1 cellular context compared by ENCODE assay signal in the genomic region with DNA sequence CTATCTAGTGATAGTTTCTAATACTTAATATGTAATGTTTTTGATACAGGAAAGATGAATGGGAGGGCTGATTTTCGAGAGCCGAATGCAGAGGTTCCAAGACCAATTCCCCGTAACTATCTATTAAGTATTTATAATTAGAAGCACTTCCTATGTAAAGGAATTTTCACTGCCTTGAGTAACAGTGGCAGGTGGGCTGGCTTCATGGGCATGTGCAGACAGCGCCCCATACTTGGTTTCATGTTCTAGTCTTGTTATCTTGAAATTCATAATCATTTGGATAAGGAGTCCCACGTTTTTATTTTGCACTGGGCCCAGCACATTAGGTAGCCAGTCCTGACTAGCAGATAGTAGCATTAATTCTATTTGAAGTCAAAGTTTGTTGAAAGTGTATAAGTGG.
TF ChIP-seq lines count a peak whose summit lies in the region.

No MANE protein-coding gene starts in this region.

TF ChIP-seq in HepG2, 621 proteins besides CTCF, POLR2A, EP300 and RAD21:
- TF ChIP-seq KLF11 (CRISPR knock-in tag; IDR thresholded peaks at IDR 0.05) = no peak
- TF ChIP-seq, protein P1, sequence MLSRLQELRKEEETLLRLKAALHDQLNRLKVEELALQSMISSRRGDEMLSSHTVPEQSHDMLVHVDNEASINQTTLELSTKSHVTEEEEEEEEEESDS (CRISPR knock-in tag; IDR thresholded peaks at IDR 0.05; ENCODE audit: borderline replicate concordance) = no peak
- TF ChIP-seq TOPORS (CRISPR knock-in tag; IDR thresholded peaks at IDR 0.05) = no peak
- TF ChIP-seq, protein P2, sequence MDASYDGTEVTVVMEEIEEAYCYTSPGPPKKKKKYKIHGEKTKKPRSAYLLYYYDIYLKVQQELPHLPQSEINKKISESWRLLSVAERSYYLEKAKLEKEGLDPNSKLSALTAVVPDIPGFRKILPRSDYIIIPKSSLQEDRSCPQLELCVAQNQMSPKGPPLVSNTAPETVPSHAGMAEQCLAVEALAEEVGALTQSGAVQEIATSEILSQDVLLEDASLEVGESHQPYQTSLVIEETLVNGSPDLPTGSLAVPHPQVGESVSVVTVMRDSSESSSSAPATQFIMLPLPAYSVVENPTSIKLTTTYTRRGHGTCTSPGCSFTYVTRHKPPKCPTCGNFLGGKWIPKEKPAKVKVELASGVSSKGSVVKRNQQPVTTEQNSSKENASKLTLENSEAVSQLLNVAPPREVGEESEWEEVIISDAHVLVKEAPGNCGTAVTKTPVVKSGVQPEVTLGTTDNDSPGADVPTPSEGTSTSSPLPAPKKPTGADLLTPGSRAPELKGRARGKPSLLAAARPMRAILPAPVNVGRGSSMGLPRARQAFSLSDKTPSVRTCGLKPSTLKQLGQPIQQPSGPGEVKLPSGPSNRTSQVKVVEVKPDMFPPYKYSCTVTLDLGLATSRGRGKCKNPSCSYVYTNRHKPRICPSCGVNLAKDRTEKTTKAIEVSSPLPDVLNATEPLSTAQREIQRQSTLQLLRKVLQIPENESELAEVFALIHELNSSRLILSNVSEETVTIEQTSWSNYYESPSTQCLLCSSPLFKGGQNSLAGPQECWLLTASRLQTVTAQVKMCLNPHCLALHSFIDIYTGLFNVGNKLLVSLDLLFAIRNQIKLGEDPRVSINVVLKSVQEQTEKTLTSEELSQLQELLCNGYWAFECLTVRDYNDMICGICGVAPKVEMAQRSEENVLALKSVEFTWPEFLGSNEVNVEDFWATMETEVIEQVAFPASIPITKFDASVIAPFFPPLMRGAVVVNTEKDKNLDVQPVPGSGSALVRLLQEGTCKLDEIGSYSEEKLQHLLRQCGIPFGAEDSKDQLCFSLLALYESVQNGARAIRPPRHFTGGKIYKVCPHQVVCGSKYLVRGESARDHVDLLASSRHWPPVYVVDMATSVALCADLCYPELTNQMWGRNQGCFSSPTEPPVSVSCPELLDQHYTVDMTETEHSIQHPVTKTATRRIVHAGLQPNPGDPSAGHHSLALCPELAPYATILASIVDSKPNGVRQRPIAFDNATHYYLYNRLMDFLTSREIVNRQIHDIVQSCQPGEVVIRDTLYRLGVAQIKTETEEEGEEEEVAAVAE (CRISPR knock-in tag; IDR thresholded peaks at IDR 0.05; ENCODE audit: borderline replicate concordance) = no peak
- TF ChIP-seq ZSCAN31 (CRISPR knock-in tag; IDR thresholded peaks at IDR 0.05; ENCODE audit: low read depth) = no peak
- TF ChIP-seq, protein P3, sequence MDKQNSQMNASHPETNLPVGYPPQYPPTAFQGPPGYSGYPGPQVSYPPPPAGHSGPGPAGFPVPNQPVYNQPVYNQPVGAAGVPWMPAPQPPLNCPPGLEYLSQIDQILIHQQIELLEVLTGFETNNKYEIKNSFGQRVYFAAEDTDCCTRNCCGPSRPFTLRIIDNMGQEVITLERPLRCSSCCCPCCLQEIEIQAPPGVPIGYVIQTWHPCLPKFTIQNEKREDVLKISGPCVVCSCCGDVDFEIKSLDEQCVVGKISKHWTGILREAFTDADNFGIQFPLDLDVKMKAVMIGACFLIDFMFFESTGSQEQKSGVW (CRISPR knock-in tag; IDR thresholded peaks at IDR 0.05; ENCODE audit: borderline replicate concordance) = no peak
- TF ChIP-seq ZNF891 (CRISPR knock-in tag; IDR thresholded peaks at IDR 0.05) = no peak
- TF ChIP-seq, protein P4, sequence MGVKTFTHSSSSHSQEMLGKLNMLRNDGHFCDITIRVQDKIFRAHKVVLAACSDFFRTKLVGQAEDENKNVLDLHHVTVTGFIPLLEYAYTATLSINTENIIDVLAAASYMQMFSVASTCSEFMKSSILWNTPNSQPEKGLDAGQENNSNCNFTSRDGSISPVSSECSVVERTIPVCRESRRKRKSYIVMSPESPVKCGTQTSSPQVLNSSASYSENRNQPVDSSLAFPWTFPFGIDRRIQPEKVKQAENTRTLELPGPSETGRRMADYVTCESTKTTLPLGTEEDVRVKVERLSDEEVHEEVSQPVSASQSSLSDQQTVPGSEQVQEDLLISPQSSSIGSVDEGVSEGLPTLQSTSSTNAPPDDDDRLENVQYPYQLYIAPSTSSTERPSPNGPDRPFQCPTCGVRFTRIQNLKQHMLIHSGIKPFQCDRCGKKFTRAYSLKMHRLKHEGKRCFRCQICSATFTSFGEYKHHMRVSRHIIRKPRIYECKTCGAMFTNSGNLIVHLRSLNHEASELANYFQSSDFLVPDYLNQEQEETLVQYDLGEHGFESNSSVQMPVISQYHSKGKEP (CRISPR knock-in tag; IDR thresholded peaks at IDR 0.05) = no peak
- TF ChIP-seq SETDB1 (CRISPR knock-in tag; IDR thresholded peaks at IDR 0.05; ENCODE audit: borderline replicate concordance) = no peak
- TF ChIP-seq SRSF4 (IDR thresholded peaks at IDR 0.05; ENCODE audit: low read depth, low read length, poor library complexity, severe bottlenecking) = no peak
- no peak for TF ChIP-seq SRSF9 (IDR thresholded peaks at IDR 0.05; ENCODE audit: borderline replicate concordance, insufficient read depth, low read depth, low read length, poor library complexity, severe bottlenecking)
- no peak for TF ChIP-seq DNMT1 (CRISPR knock-in tag; IDR thresholded peaks at IDR 0.05)
- TF ChIP-seq ATF1 (CRISPR knock-in tag; IDR thresholded peaks at IDR 0.05) = no peak
- TF ChIP-seq TCF12 (IDR thresholded peaks at IDR 0.05) = no peak
- no peak for TF ChIP-seq TCF12 (CRISPR knock-in tag; IDR thresholded peaks at IDR 0.05)
- no peak for TF ChIP-seq PHF5A (CRISPR knock-in tag; IDR thresholded peaks at IDR 0.05; ENCODE audit: low read depth, unreplicated experiment)
- TF ChIP-seq ZNF468 (CRISPR knock-in tag; IDR thresholded peaks at IDR 0.05) = no peak
